ENCODE assay signal across 8 cellular contexts in the genomic region with DNA sequence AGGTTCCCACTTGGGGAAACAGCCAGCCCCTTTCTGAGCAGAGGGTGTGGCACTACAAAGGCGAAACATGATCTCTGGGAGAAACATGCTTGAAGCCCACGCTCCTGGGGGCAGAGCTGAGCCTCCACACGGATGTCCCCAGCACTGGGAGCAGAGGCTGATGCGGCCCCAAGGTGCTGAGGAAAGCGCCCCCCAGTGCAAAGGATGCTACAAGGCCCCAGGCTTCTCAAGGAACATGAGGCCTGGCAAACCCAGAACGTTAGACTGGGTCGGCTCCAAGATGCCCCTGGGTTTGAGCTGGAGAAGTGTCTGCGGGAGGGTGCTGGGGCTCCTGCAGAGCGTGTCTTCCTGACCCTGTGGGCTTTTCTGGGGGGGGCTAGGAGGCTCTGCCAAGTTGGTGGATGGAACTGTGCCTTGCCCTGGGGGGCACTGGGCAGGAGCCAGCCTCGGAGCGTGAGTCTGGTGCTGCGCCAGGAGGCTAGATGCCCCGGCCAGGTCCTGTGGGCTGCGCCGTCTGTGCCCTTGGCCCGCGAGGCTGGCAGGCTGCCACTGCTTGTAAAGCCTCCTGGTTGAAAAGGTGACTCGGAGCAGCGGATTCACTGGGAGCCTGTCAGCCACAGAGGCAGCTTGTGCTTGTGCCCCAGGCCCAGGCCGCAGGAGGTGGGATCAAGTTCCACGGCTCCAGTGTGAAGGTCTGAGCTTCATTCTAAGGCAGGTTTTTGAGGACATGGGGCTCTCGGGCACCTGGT. TPM values are rescaled to one million over a fixed set of nuclear protein-coding genes. Genes with fewer than 3 reads are reported as not detected.
DNase-seq lines count a peak whose midpoint lies in the region; ATAC-seq lines count a peak whose summit lies in the region.

No MANE protein-coding gene starts in this region.

- ATAC-seq in HG03520 (IDR thresholded peaks at IDR 0.05; ENCODE audit: unreplicated experiment) (no peak), HG02571 (IDR thresholded peaks at IDR 0.05; ENCODE audit: unreplicated experiment) (no peak)

- peak overlapping the region; percentile 42 for H3K9ac ChIP-seq in NT2/D1 (ENCODE audit: insufficient read length, low read depth)

- no peaks in the 10 kb centered on the region for H3K9me3 ChIP-seq in NT2/D1 (ENCODE audit: insufficient read depth, low read length)

- no peaks in the 10 kb centered on the region for H3K9me3 Mint-ChIP-seq in activated T-cell treated with anti-CD3 and anti-CD28 coated beads, Interleukin-2, amount 50 U/mL, for 24 hours
- H3K9me3 Mint-ChIP-seq in dendritic cell treated with granulocyte-macrophage colony-stimulating factor and Interleukin-4, amounts not matched to agents 40 ng/mL and 50 ng/mL, for 4 days: no peaks in the 10 kb centered on the region

- H3K27me3 Mint-ChIP-seq in activated T-cell treated with anti-CD3 and anti-CD28 coated beads, Interleukin-2, amount 50 U/mL, for 24 hours: no peaks in the 10 kb centered on the region
- H3K27me3 Mint-ChIP-seq in dendritic cell treated with granulocyte-macrophage colony-stimulating factor and Interleukin-4, amounts not matched to agents 40 ng/mL and 50 ng/mL, for 4 days: peaks cover 20% of the 10 kb centered on the region

- peak overlapping the region; percentile 84 for H3K27ac Mint-ChIP-seq in activated T-cell treated with anti-CD3 and anti-CD28 coated beads, Interleukin-2, amount 50 U/mL, for 24 hours
- peak overlapping the region; percentile 14 for H3K27ac Mint-ChIP-seq in dendritic cell treated with granulocyte-macrophage colony-stimulating factor and Interleukin-4, amounts not matched to agents 40 ng/mL and 50 ng/mL, for 4 days

- peak overlapping the region; percentile 68 for H3K4me3 Mint-ChIP-seq in activated T-cell treated with anti-CD3 and anti-CD28 coated beads, Interleukin-2, amount 50 U/mL, for 24 hours
- H3K4me3 Mint-ChIP-seq in dendritic cell treated with granulocyte-macrophage colony-stimulating factor and Interleukin-4, amounts not matched to agents 40 ng/mL and 50 ng/mL, for 4 days: no peak overlapping the region

- H3K4me1 ChIP-seq in NT2/D1 (ENCODE audit: insufficient read depth, insufficient read length): peaks cover 12% of the 10 kb centered on the region

- H3K4me1 Mint-ChIP-seq in activated T-cell treated with anti-CD3 and anti-CD28 coated beads, Interleukin-2, amount 50 U/mL, for 24 hours (ENCODE audit: low read depth): peaks cover 66% of the 10 kb centered on the region
- H3K4me1 Mint-ChIP-seq in dendritic cell treated with granulocyte-macrophage colony-stimulating factor and Interleukin-4, amounts not matched to agents 40 ng/mL and 50 ng/mL, for 4 days (ENCODE audit: low read depth): peaks cover 30% of the 10 kb centered on the region

- intact Hi-C loops in dendritic cell treated with granulocyte-macrophage colony-stimulating factor and Interleukin-4, amounts not matched to agents 40 ng/mL and 50 ng/mL, for 4 days (cut with micrococcal nuclease): no loop called here

- peaks cover 6% of the 10 kb centered on the region for H3K36me3 ChIP-seq in NT2/D1 (ENCODE audit: insufficient read depth, insufficient read length, low read length)

- H3K27me3 ChIP-seq in NT2/D1 (ENCODE audit: insufficient read depth, insufficient read length): no peaks in the 10 kb centered on the region

- no peak for DNase-seq in activated T-cell treated with anti-CD3 and anti-CD28 coated beads, Interleukin-2, amount 50 U/mL, for 24 hours
- DNase-seq in activated T-cell treated with anti-CD3 and anti-CD28 coated beads for 4 hours (no peak), NT2/D1 (ENCODE audit: low read depth, low spot score) (no peak), myocyte (ENCODE audit: low read depth) (peak; percentile 60), 8988T (no peak)

- peaks cover 6% of the 10 kb centered on the region for H3K36me3 Mint-ChIP-seq in activated T-cell treated with anti-CD3 and anti-CD28 coated beads, Interleukin-2, amount 50 U/mL, for 24 hours (ENCODE audit: low read depth)
- H3K36me3 Mint-ChIP-seq in dendritic cell treated with granulocyte-macrophage colony-stimulating factor and Interleukin-4, amounts not matched to agents 40 ng/mL and 50 ng/mL, for 4 days (ENCODE audit: low read depth): no peaks in the 10 kb centered on the region

- no peak overlapping the region for H3K4me3 ChIP-seq in NT2/D1 (ENCODE audit: insufficient read length, low read depth)

RNA-seq across cellular contexts. Expression of gene SYNJ2, which starts 8.1 kb away (rescaled TPM):
- total RNA-seq in myocyte: 11.4 and 14.2 TPM in 2 replicates
- 18.1 TPM for polyA plus RNA-seq in myocyte (2012)
